Comparison of ENCODE assay signal across 15 cellular contexts in genomic region chr1:186093437-186093836, GRCh38.
DNase-seq lines count a peak whose midpoint lies in the region; ATAC-seq and TF ChIP-seq lines count a peak whose summit lies in the region.
"Had no signal": no experiment of that assay in that cellular context is flagged by ENCODE, and none has a peak within 500 bp of the region (broad histone marks: within the 10 kb centered on the region; RNA-seq: fewer than 3 reads in every experiment).

No MANE protein-coding gene starts in this region.

- H3K36me3 ChIP-seq in right atrium auricular region, result no peaks in the 10 kb centered on the region
- H3K36me3 ChIP-seq in left ventricle myocardium inferior, result peaks cover 4% of the 10 kb centered on the region
- H3K36me3 ChIP-seq in aorta (ENCODE audit: control insufficient read depth in 1 of 2, insufficient read depth in 2 of 2, low read length in 1 of 2), result no peaks in the 10 kb centered on the region
- H3K36me3 ChIP-seq: HAP-1, prostate gland, uterus had no signal

- H3K4me3 ChIP-seq in right atrium auricular region (no peak overlapping the region), left ventricle myocardium inferior (no peak overlapping the region), aorta (ENCODE audit: low read length in 2 of 2) (no peak overlapping the region)
- H3K4me3 ChIP-seq: body of pancreas, HAP-1, prostate gland, uterus had no signal

- H3K4me1 ChIP-seq in right atrium auricular region (peaks cover 0 to 16% of the 10 kb centered on the region in 2 donors), left ventricle myocardium inferior (peaks cover 20% of the 10 kb centered on the region), aorta (ENCODE audit: control insufficient read depth in 1 of 2, insufficient read depth in 2 of 2, low read length in 2 of 2) (peaks cover 0 to 3% of the 10 kb centered on the region in 2 donors)
- H3K4me1 ChIP-seq: body of pancreas, prostate gland, uterus had no signal

- ATAC-seq in Right ventricle myocardium superior (ENCODE audit: poor library complexity) (peak; percentile 66), WTC11 (no peak), aorta (ENCODE audit: low FRiP score) (peak; percentile 52), esophagus mucosa (no peak)
- ATAC-seq: activated T-cell treated with anti-CD3 and anti-CD28 coated beads, Interleukin-2, amount 50 U/mL, for 72 hours; body of pancreas had no signal

- peak overlapping the region; percentile 67 for H3K27ac Mint-ChIP-seq in WTC11
- H3K27ac Mint-ChIP-seq in activated CD4-positive, alpha-beta memory T cell treated with anti-CD3 and anti-CD28 coated beads for 36 hours, result no peak overlapping the region
- H3K27ac Mint-ChIP-seq: activated T-cell treated with anti-CD3 and anti-CD28 coated beads, Interleukin-2, amount 50 U/mL, for 72 hours had no signal

- no peak for TF ChIP-seq CTCF in right atrium auricular region (IDR thresholded peaks at IDR 0.05)
- no peak for TF ChIP-seq CTCF in WTC11 (IDR thresholded peaks at IDR 0.05)
- no peak for TF ChIP-seq CTCF in left ventricle myocardium inferior (IDR thresholded peaks at IDR 0.05; ENCODE audit: borderline replicate concordance)

- H3K36me3 Mint-ChIP-seq in WTC11, result no peaks in the 10 kb centered on the region
- no peaks in the 10 kb centered on the region for H3K36me3 Mint-ChIP-seq in activated CD4-positive, alpha-beta memory T cell treated with anti-CD3 and anti-CD28 coated beads for 36 hours

- CTCF ChIA-PET in WTC11 (lab: Charles Lee), result no interaction called here
- CTCF ChIA-PET in activated CD4-positive, alpha-beta memory T cell treated with anti-CD3 and anti-CD28 coated beads for 36 hours (lab: Charles Lee), result no interaction called here

- no peaks in the 10 kb centered on the region for H3K27me3 Mint-ChIP-seq in WTC11 (ENCODE audit: low read depth)
- peaks cover 2% of the 10 kb centered on the region for H3K27me3 Mint-ChIP-seq in activated CD4-positive, alpha-beta memory T cell treated with anti-CD3 and anti-CD28 coated beads for 36 hours

- intact Hi-C loops in Right ventricle myocardium superior (cut with DNase I) (no loop called here), left ventricle myocardium inferior (cut with micrococcal nuclease) (no loop called here), aorta (cut with DNase I) (no loop called here)
- intact Hi-C loops in activated CD4-positive, alpha-beta memory T cell treated with anti-CD3 and anti-CD28 coated beads for 36 hours (cut with micrococcal nuclease), result no loop called here

- no peak overlapping the region for H3K4me3 Mint-ChIP-seq in WTC11
- no peak overlapping the region for H3K4me3 Mint-ChIP-seq in activated CD4-positive, alpha-beta memory T cell treated with anti-CD3 and anti-CD28 coated beads for 36 hours
- H3K4me3 Mint-ChIP-seq: activated T-cell treated with anti-CD3 and anti-CD28 coated beads, Interleukin-2, amount 50 U/mL, for 72 hours had no signal

- H3K27me3 ChIP-seq in right atrium auricular region, result no peaks in the 10 kb centered on the region
- H3K27me3 ChIP-seq in left ventricle myocardium inferior (ENCODE audit: low read depth), result no peaks in the 10 kb centered on the region
- no peaks in the 10 kb centered on the region for H3K27me3 ChIP-seq in aorta (ENCODE audit: control insufficient read depth in 1 of 2, insufficient read depth in 2 of 2, low read length in 1 of 2)
- H3K27me3 ChIP-seq: body of pancreas, uterus had no signal

- H3K9me3 ChIP-seq in right atrium auricular region (no peaks in the 10 kb centered on the region), left ventricle myocardium inferior (replicated peaks) (no peaks in the 10 kb centered on the region), aorta (ENCODE audit: control insufficient read depth, low read length) (no peaks in the 10 kb centered on the region)
- H3K9me3 ChIP-seq: body of pancreas, HAP-1, prostate gland, uterus had no signal

- H3K27ac ChIP-seq in right atrium auricular region, result no peak overlapping the region
- H3K27ac ChIP-seq in left ventricle myocardium inferior (replicated peaks), result peak overlapping the region; percentile 65
- H3K27ac ChIP-seq in aorta (ENCODE audit: low read depth in 1 of 2, low read length in 2 of 2), result no peak overlapping the region
- H3K27ac ChIP-seq: body of pancreas, prostate gland, uterus had no signal

- POLR2A ChIA-PET in WTC11 (lab: Charles Lee), result no interaction called here
- POLR2A ChIA-PET in activated CD4-positive, alpha-beta memory T cell treated with anti-CD3 and anti-CD28 coated beads for 36 hours (lab: Charles Lee), result no interaction called here

- 12 to 15% methylated on average over 2 of the region's 2 CpGs for WGBS in aorta, 2 donors

- no peak for DNase-seq in Right ventricle myocardium superior
- DNase-seq in right atrium auricular region (ENCODE audit: low spot score), result no peak
- DNase-seq in WTC11 (ENCODE audit: low spot score), result no peak
- DNase-seq in left ventricle myocardium inferior, result no peak
- no peak for DNase-seq in aorta
- DNase-seq in activated CD4-positive, alpha-beta memory T cell treated with anti-CD3 and anti-CD28 coated beads for 36 hours, result no peak
- no peak for DNase-seq in NCI-H2171 treated with DMSO at 0.1 percent for 48 hours (lab: John Stamatoyannopoulos, UW)
- DNase-seq: activated CD4-positive, alpha-beta T cell treated with anti-CD3 and anti-CD28 coated beads for 1 hour; activated T-cell treated with anti-CD3 and anti-CD28 coated beads, Interleukin-2, amount 50 U/mL, for 72 hours; body of pancreas; NCI-H1105 treated with DMSO at 0.1 percent for 48 hours; uterus had no signal

- peaks cover 13% of the 10 kb centered on the region for H3K4me1 Mint-ChIP-seq in WTC11
- no peaks in the 10 kb centered on the region for H3K4me1 Mint-ChIP-seq in activated CD4-positive, alpha-beta memory T cell treated with anti-CD3 and anti-CD28 coated beads for 36 hours (ENCODE audit: low read depth)

- no peaks in the 10 kb centered on the region for H3K9me3 Mint-ChIP-seq in WTC11
- H3K9me3 Mint-ChIP-seq in activated CD4-positive, alpha-beta memory T cell treated with anti-CD3 and anti-CD28 coated beads for 36 hours, result no peaks in the 10 kb centered on the region
- H3K9me3 Mint-ChIP-seq: activated T-cell treated with anti-CD3 and anti-CD28 coated beads, Interleukin-2, amount 50 U/mL, for 72 hours had no signal

TF ChIP-seq in WTC11, 78 proteins besides CTCF, POLR2A, EP300 and RAD21 (continues in another document):
- no peak for TF ChIP-seq ATF2 (CRISPR knock-in tag; IDR thresholded peaks at IDR 0.05; ENCODE audit: borderline replicate concordance, low read depth)
- TF ChIP-seq ZNF532 (CRISPR knock-in tag; IDR thresholded peaks at IDR 0.05; ENCODE audit: borderline replicate concordance), result no peak
- no peak for TF ChIP-seq NFYB (CRISPR knock-in tag; conservative IDR thresholded peaks at IDR 0.05; ENCODE audit: low read depth)
- no peak for TF ChIP-seq MAX (CRISPR knock-in tag; IDR thresholded peaks at IDR 0.05)
- no peak for TF ChIP-seq TEAD1 (CRISPR knock-in tag; IDR thresholded peaks at IDR 0.05)
- TF ChIP-seq E2F5 (CRISPR knock-in tag; IDR thresholded peaks at IDR 0.05), result no peak

Comparison
In these comparisons a context has a peak if more than half of its experiments do, and no peak if none do; other contexts are left out.
1. ATAC-seq: peak in Right ventricle myocardium superior (single experiment) and aorta (single experiment); none in WTC11 (single experiment) and esophagus mucosa (single experiment).